ENCODE assay signal across 8 cellular contexts in the genomic region with DNA sequence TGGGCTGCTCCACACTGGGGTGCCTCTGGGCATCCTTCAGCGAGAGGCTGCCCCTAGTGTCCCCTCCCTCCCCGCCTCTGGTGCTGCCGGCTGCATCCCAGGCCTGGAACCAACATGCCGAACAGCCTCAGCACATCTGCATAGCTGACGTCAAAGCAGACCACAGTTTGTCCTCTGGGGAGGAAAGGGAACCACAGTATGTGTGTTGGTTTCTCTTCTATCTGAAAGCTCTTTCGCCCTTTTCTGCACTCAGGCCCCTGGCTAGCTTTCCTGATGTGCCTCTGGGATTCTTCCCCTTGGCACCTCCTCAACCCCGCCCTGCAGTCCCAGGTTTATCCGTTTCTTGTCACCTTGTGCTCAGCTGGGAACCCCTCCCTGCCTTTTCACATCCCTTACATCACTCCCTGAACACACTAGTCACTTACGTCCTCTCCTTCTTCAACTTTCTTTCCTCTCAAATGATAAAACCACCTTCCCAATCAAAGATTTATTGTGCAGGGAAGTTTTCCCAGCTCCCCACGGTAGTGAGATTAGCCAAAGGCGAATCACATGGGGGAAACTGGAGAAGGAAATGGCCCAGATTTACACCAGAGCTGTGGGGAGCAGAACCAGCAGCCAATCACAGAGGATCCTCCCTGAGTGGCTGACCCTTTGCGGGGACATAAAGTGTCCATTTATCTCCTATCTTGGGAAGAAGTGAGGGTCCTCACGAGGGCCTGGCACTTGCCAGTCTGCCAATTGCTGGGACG. TPM values are rescaled to one million over a fixed set of nuclear protein-coding genes. Genes with fewer than 3 reads are reported as not detected.
A peak's percentile ranks its signal among the peaks of the same experiment; 100 is the strongest.
DNase-seq lines count a peak whose midpoint lies in the region; ATAC-seq and TF ChIP-seq lines count a peak whose summit lies in the region.

No MANE protein-coding gene starts in this region.

- no peaks in the 10 kb centered on the region for H3K27me3 ChIP-seq in right cardiac atrium (ENCODE audit: control insufficient read depth, insufficient read depth)

- 0 out of 2 replicates have a peak, but pooled peaks have one; percentile 12 for TF ChIP-seq CTCF in AG10803 (conservative IDR thresholded peaks at IDR 0.05; ENCODE audit: low read length)

- no peaks in the 10 kb centered on the region for H3K4me1 ChIP-seq in right cardiac atrium (ENCODE audit: control insufficient read depth, insufficient read depth, low read length)

- peak; percentile 91 for DNase-seq in AG10803 (ENCODE audit: low read depth)
- DNase-seq in GM19238 (ENCODE audit: insufficient read length, low spot score), result peak; percentile 63
- peak; percentile 26 to 37 for DNase-seq in activated CD4-positive, alpha-beta T cell treated with anti-CD3 and anti-CD28 coated beads, Interleukin-2, amount 50 U/mL, for 48 hours
- DNase-seq in right cardiac atrium, result peak; percentile 79 to 90 (median 87)
- DNase-seq in DMS 273 (lab: John Stamatoyannopoulos, UW; ENCODE audit: unreplicated experiment), result no peak
- no peak for DNase-seq in stimulated activated naive CD4-positive, alpha-beta T cell (lab: John Stamatoyannopoulos, UW)
- no peak for DNase-seq in NCI-H146 (lab: John Stamatoyannopoulos, UW)

- ATAC-seq in HG03095 (IDR thresholded peaks at IDR 0.05; ENCODE audit: unreplicated experiment) (peak; percentile 100), right cardiac atrium (peak; percentile 83 to 87)

- whole genome bisulfite sequencing in right cardiac atrium, result 36% methylated on average over 14 of the region's 14 CpGs

- intact Hi-C loops in right cardiac atrium (cut with DNase I), result no loop called here

- no peak overlapping the region for H3K27ac ChIP-seq in right cardiac atrium (ENCODE audit: low read length)

- no peaks in the 10 kb centered on the region for H3K9me3 ChIP-seq in right cardiac atrium (ENCODE audit: control insufficient read depth, low read length)

- H3K4me3 ChIP-seq in AG10803 (ENCODE audit: low read length) (no peak overlapping the region), right cardiac atrium (ENCODE audit: low read length) (no peak overlapping the region)

RNA-seq across cellular contexts. Expression of a gene that starts 35.6 kb away (rescaled TPM):
- total RNA-seq in right cardiac atrium, result 100 to 1,000 TPM in 1 of 4 donors, 10 to 100 TPM in 3; 44.0 to 137 (median 58.3) TPM
- polyA plus RNA-seq in right cardiac atrium, result 24.7 TPM

RNA-seq across cellular contexts. Expression of a gene that starts 37.2 kb away (rescaled TPM):
- total RNA-seq in right cardiac atrium, result not detected
- not detected for polyA plus RNA-seq in right cardiac atrium

Comparison
In these comparisons a context has a peak if more than half of its experiments do, and no peak if none do; other contexts are left out.
1. DNase-seq: peak in AG10803 (single experiment), GM19238 (single experiment), activated CD4-positive, alpha-beta T cell treated with anti-CD3 and anti-CD28 coated beads, Interleukin-2, amount 50 U/mL, for 48 hours (2 of 2) and right cardiac atrium (3 of 3); none in DMS 273 (single experiment), stimulated activated naive CD4-positive, alpha-beta T cell (0 of 6) and NCI-H146 (single experiment).